29 cellular contexts compared by ENCODE assay signal in the genomic region with DNA sequence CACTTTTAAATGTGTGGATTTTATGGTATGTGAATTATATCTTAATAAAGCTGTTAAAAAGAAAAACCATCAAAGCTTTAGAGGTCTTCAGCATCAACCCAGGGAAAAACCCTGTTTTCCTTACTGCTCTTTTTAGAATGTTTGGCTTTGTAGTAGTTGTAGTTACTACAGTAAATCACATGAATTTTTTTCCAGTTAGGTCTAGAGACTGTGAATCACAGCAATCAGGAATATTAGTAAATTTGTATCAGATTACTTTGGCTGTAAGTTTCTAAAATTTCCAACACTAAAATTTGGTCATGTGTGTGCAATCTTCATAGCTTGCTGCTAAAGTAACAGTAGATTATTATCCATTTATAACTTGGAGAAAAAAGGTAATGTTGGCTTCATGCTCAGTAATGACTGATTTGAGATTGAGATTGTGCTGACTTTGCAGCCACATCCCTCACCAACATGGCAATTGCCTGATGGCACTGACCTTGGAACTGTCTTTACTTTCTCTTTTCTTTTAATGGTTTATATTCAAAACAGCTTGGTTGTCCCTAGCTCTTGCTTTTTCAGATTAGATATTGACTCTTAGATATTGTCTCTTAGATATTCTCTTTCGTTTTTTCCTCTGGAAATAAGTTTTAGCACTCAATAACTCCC. TPM values are rescaled to one million over a fixed set of nuclear protein-coding genes. Genes with fewer than 3 reads are reported as not detected.
A peak's percentile ranks its signal among the peaks of the same experiment; 100 is the strongest.
DNase-seq lines count a peak whose midpoint lies in the region; ATAC-seq, FAIRE-seq and TF ChIP-seq lines count a peak whose summit lies in the region.
"Had no signal": no experiment of that assay in that cellular context is flagged by ENCODE, and none has a peak within 500 bp of the region (broad histone marks: within the 10 kb centered on the region; RNA-seq: fewer than 3 reads in every experiment).

No MANE protein-coding gene starts in this region.

- no peak overlapping the region for H3K4me3 Mint-ChIP-seq in activated naive CD8-positive, alpha-beta T cell treated with anti-CD3 and anti-CD28 coated beads, Interleukin-2, amount 10 ng/mL, durations not matched to agents 7 days and 5 days
- H3K4me3 Mint-ChIP-seq in activated naive CD8-positive, alpha-beta T cell treated with anti-CD3 and anti-CD28 coated beads for 36 hours = no peak overlapping the region
- H3K4me3 Mint-ChIP-seq: B cell; CD8-positive, alpha-beta T cell; dendritic cell treated with granulocyte-macrophage colony-stimulating factor and Interleukin-4, amounts not matched to agents 40 ng/mL and 50 ng/mL, for 4 days; endodermal cell; memory B cell had no signal

- H3K79me2 ChIP-seq in GM12878 (ENCODE audit: control insufficient read depth, insufficient read depth, low read length) = peaks cover 2% of the 10 kb centered on the region

- H3K27me3 ChIP-seq in GM12878 (replicated peaks in 1 of 2; ENCODE audit: control insufficient read depth in 2 of 2, insufficient read depth in 2 of 2, low read length in 1 of 2) (no peaks in the 10 kb centered on the region), colonic mucosa (no peaks in the 10 kb centered on the region), lower lobe of right lung (ENCODE audit: low read depth) (no peaks in the 10 kb centered on the region)
- H3K27me3 ChIP-seq: heart right ventricle, stomach, thyroid gland had no signal

- no peaks in the 10 kb centered on the region for H4K20me1 ChIP-seq in GM12878 (ENCODE audit: control insufficient read depth, insufficient read depth)

- intact Hi-C loops in GM12878 (cut with micrococcal nuclease; ENCODE audit: unreplicated experiment) = loop anchor here (10.0 kb wide), 1 partner anchor 253 kb away; a partner anchor contains a TSS
- intact Hi-C loops in colonic mucosa (cut with DNase I) = no loop called here
- intact Hi-C loops in left ventricle myocardium superior (cut with micrococcal nuclease) = no loop called here
- intact Hi-C loops in lower lobe of right lung (cut with DNase I) = no loop called here

- 82% methylated on average over 1 of the region's 1 CpG for WGBS in GM12878 (ENCODE audit: insufficient coverage, insufficient replicate concordance, low lambda C conversion rate, missing lambda C conversion rate)

- H3K9me3 Mint-ChIP-seq in activated naive CD8-positive, alpha-beta T cell treated with anti-CD3 and anti-CD28 coated beads, Interleukin-2, amount 10 ng/mL, durations not matched to agents 7 days and 5 days = no peaks in the 10 kb centered on the region
- no peaks in the 10 kb centered on the region for H3K9me3 Mint-ChIP-seq in activated naive CD8-positive, alpha-beta T cell treated with anti-CD3 and anti-CD28 coated beads for 36 hours
- H3K9me3 Mint-ChIP-seq: CD8-positive, alpha-beta T cell; dendritic cell treated with granulocyte-macrophage colony-stimulating factor and Interleukin-4, amounts not matched to agents 40 ng/mL and 50 ng/mL, for 4 days; endodermal cell; memory B cell had no signal

- no peak for TF ChIP-seq CTCF in GM12878 (IDR thresholded peaks at IDR 0.05 in 2 of 3, conservative IDR thresholded peaks at IDR 0.05 in 1 of 3; ENCODE audit: control insufficient read depth in 2 of 3, extremely low read depth in 1 of 3, insufficient read depth in 1 of 3, low read depth in 3 of 3, low read length in 3 of 3)
- no peak for TF ChIP-seq CTCF in colonic mucosa (IDR thresholded peaks at IDR 0.05)
- TF ChIP-seq CTCF in lower lobe of right lung (IDR thresholded peaks at IDR 0.05) = no peak

- no peak for DNase-seq in activated naive CD8-positive, alpha-beta T cell treated with anti-CD3 and anti-CD28 coated beads, Interleukin-2, amount 10 ng/mL, durations not matched to agents 7 days and 5 days
- DNase-seq in activated naive CD8-positive, alpha-beta T cell treated with anti-CD3 and anti-CD28 coated beads for 36 hours = no peak
- DNase-seq in GM12878 (ENCODE audit: low read depth, low spot score) (no peak), left lobe of liver (ENCODE audit: low spot score) (no peak), stromal cell of bone marrow (ENCODE audit: low read depth) (peak; percentile 47), colonic mucosa (no peak), left ventricle myocardium superior (no peak), lower lobe of right lung (no peak)
- DNase-seq: ACHN; activated CD4-positive, alpha-beta T cell treated with anti-CD3 and anti-CD28 coated beads for 4 hours; activated effector memory CD4-positive, alpha-beta T cell treated with Interleukin-2 at 50 U/mL for 16 hours; activated T-cell treated with anti-CD3 and anti-CD28 coated beads, Interleukin-2, amount 50 U/mL, for 1 hour; caudate nucleus; CD8-positive, alpha-beta T cell; endodermal cell; foreskin melanocyte; HCEC 1CT; heart right ventricle; NCI-H774; SIG-M5; stimulated activated CD4-positive, alpha-beta T cell treated with anti-CD3 and anti-CD28 coated beads, Interleukin-1b, Interleukin-23, amount 100 ng/mL, for 48 hours; stomach; WERI-Rb-1 had no signal

- POLR2A ChIA-PET in activated naive CD8-positive, alpha-beta T cell treated with anti-CD3 and anti-CD28 coated beads, Interleukin-2, amount 10 ng/mL, durations not matched to agents 7 days and 5 days (lab: Charles Lee) = no interaction called here
- POLR2A ChIA-PET in GM12878 (lab: Charles Lee) = interaction anchor here (0.8 to 0.9 kb wide), 2 partner anchors 200 to 256 kb away, joined by 3 read pairs; no protein-coding TSS in a partner anchor

- SMC1A ChIA-PET in GM12878 (lab: Charles Lee; ENCODE audit: uncharacterized antibody, unreplicated experiment) = interaction anchor here (0.9 to 1.7 kb wide), 9 partner anchors 14 to 323 kb away, joined by 3 to 7 read pairs (median 4); no protein-coding TSS in a partner anchor

- TF ChIP-seq RAD21 in GM12878 (IDR thresholded peaks at IDR 0.05; ENCODE audit: insufficient read depth, low read depth, low read length) = no peak

- no peak overlapping the region for H2AFZ ChIP-seq in GM12878 (ENCODE audit: control insufficient read depth, low read depth, low read length)

- peak; percentile 47 for ATAC-seq in activated naive CD8-positive, alpha-beta T cell treated with anti-CD3 and anti-CD28 coated beads, Interleukin-2, amount 10 ng/mL, durations not matched to agents 7 days and 5 days (ENCODE audit: low read depth)
- ATAC-seq in GM12878 (peak; percentile 56), left lobe of liver (peak; percentile 66), left ventricle myocardium superior (no peak), lower lobe of right lung (no peak)
- ATAC-seq: CD8-positive, alpha-beta T cell; esophagus mucosa had no signal

- H3K36me3 ChIP-seq in GM12878 (ENCODE audit: control insufficient read depth in 2 of 2, insufficient read depth in 2 of 2, low read length in 1 of 2) (no peaks in the 10 kb centered on the region), colonic mucosa (no peaks in the 10 kb centered on the region), lower lobe of right lung (no peaks in the 10 kb centered on the region)
- H3K36me3 ChIP-seq: heart right ventricle, stomach, thyroid gland, WERI-Rb-1 had no signal

- no peaks in the 10 kb centered on the region for H3K27me3 Mint-ChIP-seq in activated naive CD8-positive, alpha-beta T cell treated with anti-CD3 and anti-CD28 coated beads, Interleukin-2, amount 10 ng/mL, durations not matched to agents 7 days and 5 days
- H3K27me3 Mint-ChIP-seq in activated naive CD8-positive, alpha-beta T cell treated with anti-CD3 and anti-CD28 coated beads for 36 hours = no peaks in the 10 kb centered on the region
- H3K27me3 Mint-ChIP-seq: B cell; dendritic cell treated with granulocyte-macrophage colony-stimulating factor and Interleukin-4, amounts not matched to agents 40 ng/mL and 50 ng/mL, for 4 days; memory B cell had no signal

- H3K4me1 ChIP-seq in GM12878 (ENCODE audit: control insufficient read depth, insufficient read depth, low read length) (peaks cover 6% of the 10 kb centered on the region), colonic mucosa (no peaks in the 10 kb centered on the region), lower lobe of right lung (peaks cover 21% of the 10 kb centered on the region)

- peaks cover 10% of the 10 kb centered on the region for H3K4me1 Mint-ChIP-seq in activated naive CD8-positive, alpha-beta T cell treated with anti-CD3 and anti-CD28 coated beads, Interleukin-2, amount 10 ng/mL, durations not matched to agents 7 days and 5 days
- peaks cover 36% of the 10 kb centered on the region for H3K4me1 Mint-ChIP-seq in activated naive CD8-positive, alpha-beta T cell treated with anti-CD3 and anti-CD28 coated beads for 36 hours
- H3K4me1 Mint-ChIP-seq: endodermal cell had no signal

- no peak for TF ChIP-seq POLR2A in GM12878 (IDR thresholded peaks at IDR 0.05; ENCODE audit: low read depth, low read length)

- H3K9ac ChIP-seq in GM12878 (ENCODE audit: control insufficient read depth, insufficient read depth, low read length) = no peak overlapping the region
- no peak overlapping the region for H3K9ac ChIP-seq in colonic mucosa (ENCODE audit: low read depth in 2 of 2, low read length in 2 of 2)

- H3K9me3 ChIP-seq in GM12878 (replicated peaks; ENCODE audit: control insufficient read depth, insufficient read depth, low read length) (no peaks in the 10 kb centered on the region; the same call in 2 of the 3 replicates), colonic mucosa (no peaks in the 10 kb centered on the region), lower lobe of right lung (no peaks in the 10 kb centered on the region)
- H3K9me3 ChIP-seq: heart right ventricle, stomach, thyroid gland had no signal

- no peak for TF ChIP-seq EP300 in GM12878 (IDR thresholded peaks at IDR 0.05; ENCODE audit: borderline replicate concordance in 1 of 2, control insufficient read depth in 1 of 2, low read depth in 2 of 2, low read length in 2 of 2)

- H3K4me2 ChIP-seq in GM12878 (ENCODE audit: control insufficient read depth, insufficient read depth) = no peak overlapping the region

- RAD21 ChIA-PET in GM12878 (lab: Charles Lee; ENCODE audit: unreplicated experiment) = interaction anchor here (0.5 to 1.3 kb wide), 2 partner anchors 12 to 245 kb away, joined by 3 to 4 read pairs; no protein-coding TSS in a partner anchor

- no peak for FAIRE-seq in GM12878 (lab: Jason Lieb, UNC)
- FAIRE-seq: RCC 7860 had no signal

- H3K27ac Mint-ChIP-seq in activated naive CD8-positive, alpha-beta T cell treated with anti-CD3 and anti-CD28 coated beads, Interleukin-2, amount 10 ng/mL, durations not matched to agents 7 days and 5 days = no peak overlapping the region
- no peak overlapping the region for H3K27ac Mint-ChIP-seq in activated naive CD8-positive, alpha-beta T cell treated with anti-CD3 and anti-CD28 coated beads for 36 hours
- H3K27ac Mint-ChIP-seq: B cell; CD8-positive, alpha-beta T cell; dendritic cell treated with granulocyte-macrophage colony-stimulating factor and Interleukin-4, amounts not matched to agents 40 ng/mL and 50 ng/mL, for 4 days; endodermal cell had no signal

- H3K36me3 Mint-ChIP-seq in activated naive CD8-positive, alpha-beta T cell treated with anti-CD3 and anti-CD28 coated beads, Interleukin-2, amount 10 ng/mL, durations not matched to agents 7 days and 5 days = peaks cover 25% of the 10 kb centered on the region
- peaks cover 22% of the 10 kb centered on the region for H3K36me3 Mint-ChIP-seq in activated naive CD8-positive, alpha-beta T cell treated with anti-CD3 and anti-CD28 coated beads for 36 hours

- CTCF ChIA-PET in GM12878 (lab: Yijun Ruan, JAX) = interaction anchor here (0.9 to 1.7 kb wide), 4 partner anchors 9 to 280 kb away, joined by 3 to 9 read pairs (median 4); no protein-coding TSS in a partner anchor

- H3K27ac ChIP-seq in GM12878 (ENCODE audit: control insufficient read depth, insufficient read depth) (no peak overlapping the region), colonic mucosa (no peak overlapping the region), lower lobe of right lung (no peak overlapping the region)
- H3K27ac ChIP-seq: stomach, thyroid gland, WERI-Rb-1 had no signal

- no peak overlapping the region for H3K4me3 ChIP-seq in GM12878
- H3K4me3 ChIP-seq in colonic mucosa = no peak overlapping the region
- no peak overlapping the region for H3K4me3 ChIP-seq in lower lobe of right lung
- H3K4me3 ChIP-seq: heart right ventricle, stomach, thyroid gland had no signal

- no TSS peak for BruUV-seq in GM12878 (replicated peaks; lab: Mats Ljungman, UMichigan)

- in situ Hi-C loops in GM12878 (cut with MboI) = no loop called here

RNA-seq across cellular contexts. Expression of a gene that starts 41.1 kb away (rescaled TPM):
- total RNA-seq in activated naive CD8-positive, alpha-beta T cell treated with anti-CD3 and anti-CD28 coated beads, Interleukin-2, amount 10 ng/mL, durations not matched to agents 7 days and 5 days = 10 to 100 TPM; 19.8 to 21.2 TPM
- total RNA-seq in activated naive CD8-positive, alpha-beta T cell treated with anti-CD3 and anti-CD28 coated beads for 36 hours = 10 to 100 TPM; 26.6 to 31.5 TPM
- total RNA-seq in GM12878 (2013; cell fraction: nucleolus; rRNA removed) = 56.2 and 59.7 TPM in 2 replicates
- total RNA-seq in GM12878 (2014; rRNA removed) = 9.6 and 11.1 TPM in 2 replicates
- 14.5 and 15.7 TPM in 2 replicates for total RNA-seq in GM12878 (2014; rRNA removed; fragmentation: Illumina TruSeq; extraction: Trizol)
- 17.5 and 18.6 TPM in 2 replicates for total RNA-seq in GM12878 (2021)
- 1.8 TPM for polyA plus RNA-seq in GM12878 (2011; ENCODE audit: low read depth)
- 16.2 and 22.7 TPM in 2 replicates for polyA plus RNA-seq in GM12878 (2011; rRNA removed)
- 8.1 and 8.3 TPM in 2 replicates for polyA plus RNA-seq in GM12878 (2011; cell fraction: cytosol; rRNA removed)
- 8.1 and 8.3 TPM in 2 replicates for polyA plus RNA-seq in GM12878 (2011; cell fraction: nucleus; rRNA removed)
- 2.9 and 3.3 TPM in 2 replicates for polyA plus RNA-seq in GM12878 (2012)
- polyA plus RNA-seq in GM12878 (2014; fragmentation: Illumina TruSeq; extraction: Trizol) = 10.8 and 11.9 TPM in 2 replicates
- polyA plus RNA-seq in GM12878 (2014; fragmentation: Nextera tagmentation; extraction: Ambion mirVana) = 10 to 100 TPM in 1 of 2 experiments, 1 to 10 TPM in 1; 8.1 to 33.0 TPM
- 8.5 and 9.4 TPM in 2 replicates for polyA plus RNA-seq in GM12878 (2014; rRNA removed)
- 10 to 100 TPM; 22.7 to 24.3 TPM for polyA plus RNA-seq in GM12878 (2016; fragmentation: Nextera tagmentation; extraction: Ambion mirVana)
- 33.5 and 41.1 TPM in 2 replicates for polyA minus RNA-seq in GM12878 (2011; rRNA and poly(A)+ RNA removed)
- 9.9 and 10.3 TPM in 2 replicates for polyA minus RNA-seq in GM12878 (2011; cell fraction: cytosol; rRNA and poly(A)+ RNA removed)
- polyA minus RNA-seq in GM12878 (2011; cell fraction: nucleus; rRNA and poly(A)+ RNA removed) = 19.6 and 39.4 TPM in 2 replicates
- total RNA-seq in left lobe of liver = 13.9 TPM
- total RNA-seq in colonic mucosa = 10 to 100 TPM; 20.0 to 25.5 TPM
- total RNA-seq in left ventricle myocardium superior = 33.9 TPM
- total RNA-seq in lower lobe of right lung = 13.0 TPM

Comparison
In these comparisons a context has a peak if more than half of its experiments do, and no peak if none do; other contexts are left out.
1. ATAC-seq: peak in activated naive CD8-positive, alpha-beta T cell treated with anti-CD3 and anti-CD28 coated beads, Interleukin-2, amount 10 ng/mL, durations not matched to agents 7 days and 5 days (single experiment), GM12878 (single experiment) and left lobe of liver (single experiment); none in left ventricle myocardium superior (single experiment) and lower lobe of right lung (0 of 2).